ENCODE assay signal across 31 cellular contexts in genomic region chr17:74836191-74836590, GRCh38. TPM values are rescaled to one million over a fixed set of nuclear protein-coding genes. Genes with fewer than 3 reads are reported as not detected.
"Had no signal": no experiment of that assay in that cellular context is flagged by ENCODE, and none has a peak within 500 bp of the region (broad histone marks: within the 10 kb centered on the region; RNA-seq: fewer than 3 reads in every experiment).

No MANE protein-coding gene starts in this region.

- DNase-seq: colonic mucosa; cortex of kidney; effector CD8-positive, alpha-beta T cell; effector memory CD8-positive, alpha-beta T cell; endodermal cell; erythroblast; esophagus squamous epithelium; foreskin fibroblast; foreskin melanocyte; gastrocnemius medialis; glutamatergic neuron; head of caudate nucleus; heart right ventricle; hippocampal formation; left cardiac atrium; left ventricle myocardium superior; lower lobe of right lung; mesenchymal stem cell; mucosa of descending colon had no signal

- H3K9me3 ChIP-seq: colonic mucosa, esophagus squamous epithelium, gastrocnemius medialis, heart right ventricle, left lung, lower lobe of right lung, mucosa of descending colon had no signal

- H3K27ac Mint-ChIP-seq: endodermal cell, mesothelial cell of epicardium had no signal

- H3K27me3 ChIP-seq: colonic mucosa, esophagus squamous epithelium, heart right ventricle, left lung had no signal

- H3K36me3 ChIP-seq: colonic mucosa had no signal

- H3K27me3 Mint-ChIP-seq: dendritic cell treated with granulocyte-macrophage colony-stimulating factor and Interleukin-4, amounts not matched to agents 40 ng/mL and 50 ng/mL, for 4 days had no signal

- H3K4me3 Mint-ChIP-seq: dendritic cell treated with granulocyte-macrophage colony-stimulating factor and Interleukin-4, amounts not matched to agents 40 ng/mL and 50 ng/mL, for 4 days; effector memory CD8-positive, alpha-beta T cell; endodermal cell; mesothelial cell of epicardium had no signal

- H3K4me1 ChIP-seq: colonic mucosa had no signal

- H3K27ac ChIP-seq: colonic mucosa, epithelial cell of prostate, esophagus squamous epithelium, gastrocnemius medialis, heart right ventricle, left lung, lower lobe of right lung had no signal

- H3K9me3 Mint-ChIP-seq: dendritic cell treated with granulocyte-macrophage colony-stimulating factor and Interleukin-4, amounts not matched to agents 40 ng/mL and 50 ng/mL, for 4 days; effector memory CD8-positive, alpha-beta T cell; endodermal cell; mesothelial cell of epicardium had no signal

- H3K4me3 ChIP-seq: colonic mucosa, esophagus squamous epithelium, gastrocnemius medialis, heart right ventricle, left lung, lower lobe of right lung, mucosa of descending colon had no signal

RNA-seq across cellular contexts. Expression of gene GRIN2C, which starts 23.5 kb away (rescaled TPM):
- total RNA-seq: dermis microvascular lymphatic vessel endothelial cell, esophagus mucosa, kidney epithelial cell, myocyte had no signal
- polyA plus RNA-seq: keratinocyte had no signal

RNA-seq across cellular contexts. Expression of gene FADS6, which starts 57.2 kb away (rescaled TPM):
- total RNA-seq: dermis microvascular lymphatic vessel endothelial cell, gastrocnemius medialis, glomerular endothelial cell, heart right ventricle, kidney epithelial cell, left cardiac atrium, left lung, left ventricle myocardium superior, lower lobe of right lung, lung microvascular endothelial cell, mesenteric fat pad, myocyte had no signal
- polyA plus RNA-seq: heart right ventricle had no signal
